In genomic region chr5:179621551-179621971, GRCh38 we compare ENCODE assay signal across 1 cellular context.
TF ChIP-seq lines count a peak whose summit lies in the region.

No MANE protein-coding gene starts in this region.

TF ChIP-seq in GM23338, 12 proteins besides CTCF, POLR2A, EP300 and RAD21 (continued from another document):
- TF ChIP-seq, protein P1, sequence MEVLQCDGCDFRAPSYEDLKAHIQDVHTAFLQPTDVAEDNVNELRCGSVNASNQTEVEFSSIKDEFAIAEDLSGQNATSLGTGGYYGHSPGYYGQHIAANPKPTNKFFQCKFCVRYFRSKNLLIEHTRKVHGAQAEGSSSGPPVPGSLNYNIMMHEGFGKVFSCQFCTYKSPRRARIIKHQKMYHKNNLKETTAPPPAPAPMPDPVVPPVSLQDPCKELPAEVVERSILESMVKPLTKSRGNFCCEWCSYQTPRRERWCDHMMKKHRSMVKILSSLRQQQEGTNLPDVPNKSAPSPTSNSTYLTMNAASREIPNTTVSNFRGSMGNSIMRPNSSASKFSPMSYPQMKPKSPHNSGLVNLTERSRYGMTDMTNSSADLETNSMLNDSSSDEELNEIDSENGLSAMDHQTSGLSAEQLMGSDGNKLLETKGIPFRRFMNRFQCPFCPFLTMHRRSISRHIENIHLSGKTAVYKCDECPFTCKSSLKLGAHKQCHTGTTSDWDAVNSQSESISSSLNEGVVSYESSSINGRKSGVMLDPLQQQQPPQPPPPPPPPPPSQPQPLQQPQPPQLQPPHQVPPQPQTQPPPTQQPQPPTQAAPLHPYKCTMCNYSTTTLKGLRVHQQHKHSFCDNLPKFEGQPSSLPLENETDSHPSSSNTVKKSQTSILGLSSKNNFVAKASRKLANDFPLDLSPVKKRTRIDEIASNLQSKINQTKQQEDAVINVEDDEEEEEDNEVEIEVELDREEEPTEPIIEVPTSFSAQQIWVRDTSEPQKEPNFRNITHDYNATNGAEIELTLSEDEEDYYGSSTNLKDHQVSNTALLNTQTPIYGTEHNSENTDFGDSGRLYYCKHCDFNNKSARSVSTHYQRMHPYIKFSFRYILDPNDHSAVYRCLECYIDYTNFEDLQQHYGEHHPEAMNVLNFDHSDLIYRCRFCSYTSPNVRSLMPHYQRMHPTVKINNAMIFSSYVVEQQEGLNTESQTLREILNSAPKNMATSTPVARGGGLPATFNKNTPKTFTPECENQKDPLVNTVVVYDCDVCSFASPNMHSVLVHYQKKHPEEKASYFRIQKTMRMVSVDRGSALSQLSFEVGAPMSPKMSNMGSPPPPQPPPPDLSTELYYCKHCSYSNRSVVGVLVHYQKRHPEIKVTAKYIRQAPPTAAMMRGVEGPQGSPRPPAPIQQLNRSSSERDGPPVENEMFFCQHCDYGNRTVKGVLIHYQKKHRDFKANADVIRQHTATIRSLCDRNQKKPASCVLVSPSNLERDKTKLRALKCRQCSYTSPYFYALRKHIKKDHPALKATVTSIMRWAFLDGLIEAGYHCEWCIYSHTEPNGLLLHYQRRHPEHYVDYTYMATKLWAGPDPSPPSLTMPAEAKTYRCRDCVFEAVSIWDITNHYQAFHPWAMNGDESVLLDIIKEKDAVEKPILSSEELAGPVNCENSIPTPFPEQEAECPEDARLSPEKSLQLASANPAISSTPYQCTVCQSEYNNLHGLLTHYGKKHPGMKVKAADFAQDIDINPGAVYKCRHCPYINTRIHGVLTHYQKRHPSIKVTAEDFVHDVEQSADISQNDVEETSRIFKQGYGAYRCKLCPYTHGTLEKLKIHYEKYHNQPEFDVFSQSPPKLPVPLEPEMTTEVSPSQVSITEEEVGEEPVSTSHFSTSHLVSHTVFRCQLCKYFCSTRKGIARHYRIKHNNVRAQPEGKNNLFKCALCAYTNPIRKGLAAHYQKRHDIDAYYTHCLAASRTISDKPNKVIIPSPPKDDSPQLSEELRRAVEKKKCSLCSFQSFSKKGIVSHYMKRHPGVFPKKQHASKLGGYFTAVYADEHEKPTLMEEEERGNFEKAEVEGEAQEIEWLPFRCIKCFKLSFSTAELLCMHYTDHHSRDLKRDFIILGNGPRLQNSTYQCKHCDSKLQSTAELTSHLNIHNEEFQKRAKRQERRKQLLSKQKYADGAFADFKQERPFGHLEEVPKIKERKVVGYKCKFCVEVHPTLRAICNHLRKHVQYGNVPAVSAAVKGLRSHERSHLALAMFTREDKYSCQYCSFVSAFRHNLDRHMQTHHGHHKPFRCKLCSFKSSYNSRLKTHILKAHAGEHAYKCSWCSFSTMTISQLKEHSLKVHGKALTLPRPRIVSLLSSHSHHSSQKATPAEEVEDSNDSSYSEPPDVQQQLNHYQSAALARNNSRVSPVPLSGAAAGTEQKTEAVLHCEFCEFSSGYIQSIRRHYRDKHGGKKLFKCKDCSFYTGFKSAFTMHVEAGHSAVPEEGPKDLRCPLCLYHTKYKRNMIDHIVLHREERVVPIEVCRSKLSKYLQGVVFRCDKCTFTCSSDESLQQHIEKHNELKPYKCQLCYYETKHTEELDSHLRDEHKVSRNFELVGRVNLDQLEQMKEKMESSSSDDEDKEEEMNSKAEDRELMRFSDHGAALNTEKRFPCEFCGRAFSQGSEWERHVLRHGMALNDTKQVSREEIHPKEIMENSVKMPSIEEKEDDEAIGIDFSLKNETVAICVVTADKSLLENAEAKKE (CRISPR knock-in tag; IDR thresholded peaks at IDR 0.05), result no peak
- TF ChIP-seq NANOG (IDR thresholded peaks at IDR 0.05; ENCODE audit: borderline replicate concordance) (no peak), JUNB (IDR thresholded peaks at IDR 0.05; ENCODE audit: unreplicated experiment) (no peak)
